In genomic region chr20:51712501-51713212, GRCh38 we compare ENCODE assay signal across 1 cellular context.
TF ChIP-seq lines count a peak whose summit lies in the region.

No MANE protein-coding gene starts in this region.

TF ChIP-seq in HepG2, 621 proteins besides CTCF, POLR2A, EP300 and RAD21 (continued from another document and continues in another):
- TF ChIP-seq ZFP36L2 (CRISPR knock-in tag; IDR thresholded peaks at IDR 0.05) (no peak), REPIN1 (CRISPR knock-in tag; IDR thresholded peaks at IDR 0.05; ENCODE audit: borderline replicate concordance, low read depth) (0 out of 2 replicates have a peak, but pooled peaks have one; percentile 42), RARA (CRISPR knock-in tag; IDR thresholded peaks at IDR 0.05) (0 out of 2 replicates have a peak, but pooled peaks have one; percentile 27), PCBP2 (optimal IDR thresholded peaks at IDR 0.05; ENCODE audit: low read depth, low read length, poor library complexity, severe bottlenecking) (no peak), ZNF749 (CRISPR knock-in tag; IDR thresholded peaks at IDR 0.05; ENCODE audit: borderline replicate concordance) (no peak), AHDC1 (CRISPR knock-in tag; IDR thresholded peaks at IDR 0.05; ENCODE audit: borderline replicate concordance) (no peak), XRCC5 (optimal IDR thresholded peaks at IDR 0.05; ENCODE audit: low read length) (peak; percentile 56), MAF1 (CRISPR knock-in tag; IDR thresholded peaks at IDR 0.05; ENCODE audit: borderline replicate concordance) (no peak), ZNF549 (CRISPR knock-in tag; IDR thresholded peaks at IDR 0.05) (no peak), TBX2 (CRISPR knock-in tag; IDR thresholded peaks at IDR 0.05; ENCODE audit: borderline replicate concordance) (peak; percentile 28; the same call in 1 of the 2 replicates), ELF4 (CRISPR knock-in tag; IDR thresholded peaks at IDR 0.05; ENCODE audit: borderline replicate concordance) (no peak), GLI4 (CRISPR knock-in tag; IDR thresholded peaks at IDR 0.05; ENCODE audit: borderline replicate concordance) (0 out of 2 replicates have a peak, but pooled peaks have one; percentile 26), ZNF280B (CRISPR knock-in tag; IDR thresholded peaks at IDR 0.05; ENCODE audit: borderline replicate concordance) (peak; percentile 71; the same call in 1 of the 2 replicates), ZNF225 (CRISPR knock-in tag; IDR thresholded peaks at IDR 0.05) (peak; percentile 56; the same call in 1 of the 2 replicates), KLF16 (CRISPR knock-in tag; IDR thresholded peaks at IDR 0.05) (no peak), TRAFD1 (CRISPR knock-in tag; IDR thresholded peaks at IDR 0.05; ENCODE audit: borderline replicate concordance) (0 out of 2 replicates have a peak, but pooled peaks have one; percentile 74), TARDBP (CRISPR knock-in tag; IDR thresholded peaks at IDR 0.05) (0 out of 2 replicates have a peak, but pooled peaks have one; percentile 31), POGZ (CRISPR knock-in tag; IDR thresholded peaks at IDR 0.05) (peak; percentile 52), NFIB (CRISPR knock-in tag; IDR thresholded peaks at IDR 0.05; ENCODE audit: borderline replicate concordance) (no peak), KDM3A (CRISPR knock-in tag; IDR thresholded peaks at IDR 0.05; ENCODE audit: low read depth) (no peak), DNMT1 (CRISPR knock-in tag; IDR thresholded peaks at IDR 0.05) (peak; percentile 63; the same call in 1 of the 2 replicates), TOE1 (CRISPR knock-in tag; IDR thresholded peaks at IDR 0.05) (no peak), REST (IDR thresholded peaks at IDR 0.05; ENCODE audit: borderline replicate concordance in 1 of 2, low read depth in 1 of 2, low read length in 2 of 2) (no peak), AKNA (CRISPR knock-in tag; IDR thresholded peaks at IDR 0.05; ENCODE audit: borderline replicate concordance) (no peak), CBFB (CRISPR knock-in tag; IDR thresholded peaks at IDR 0.05) (no peak), GATAD2A (CRISPR knock-in tag; IDR thresholded peaks at IDR 0.05) (0 out of 2 replicates have a peak, but pooled peaks have one; percentile 21), PITX1 (CRISPR knock-in tag; IDR thresholded peaks at IDR 0.05) (peak; percentile 83), CENPT (CRISPR knock-in tag; IDR thresholded peaks at IDR 0.05; ENCODE audit: low read depth) (no peak), NR2C2 (CRISPR knock-in tag; IDR thresholded peaks at IDR 0.05; ENCODE audit: borderline replicate concordance) (no peak), ZNF558 (CRISPR knock-in tag; IDR thresholded peaks at IDR 0.05; ENCODE audit: borderline replicate concordance) (no peak), ZNF20 (CRISPR knock-in tag; IDR thresholded peaks at IDR 0.05) (no peak), ZHX2 (IDR thresholded peaks at IDR 0.05; ENCODE audit: low read depth) (no peak), ZHX2 (CRISPR knock-in tag; IDR thresholded peaks at IDR 0.05; ENCODE audit: borderline replicate concordance) (no peak), STAT5B (CRISPR knock-in tag; IDR thresholded peaks at IDR 0.05) (no peak), RFX5 (IDR thresholded peaks at IDR 0.05; ENCODE audit: low read depth, low read length) (no peak)
